9 cellular contexts compared by ENCODE assay signal in genomic region chr2:65071499-65072180, GRCh38. TPM values are rescaled to one million over a fixed set of nuclear protein-coding genes. Genes with fewer than 3 reads are reported as not detected.
DNase-seq lines count a peak whose midpoint lies in the region; ATAC-seq, FAIRE-seq and TF ChIP-seq lines count a peak whose summit lies in the region.
"Had no signal": no experiment of that assay in that cellular context is flagged by ENCODE, and none has a peak within 500 bp of the region (broad histone marks: within the 10 kb centered on the region; RNA-seq: fewer than 3 reads in every experiment).

No MANE protein-coding gene starts in this region.

- 61 to 64% methylated on average over 14 of the region's 14 CpGs for WGBS in pancreas, 2 donors

- H3K36me3 Mint-ChIP-seq in effector memory CD8-positive, alpha-beta T cell (ENCODE audit: insufficient read depth) = peaks cover 40% of the 10 kb centered on the region

- H3K27ac ChIP-seq in Panc1 (ENCODE audit: low read length) (no peak overlapping the region), pancreas (no peak overlapping the region)

- no peaks in the 10 kb centered on the region for H3K27me3 ChIP-seq in Panc1 (ENCODE audit: control insufficient read depth, insufficient read depth, low read length)
- no peaks in the 10 kb centered on the region for H3K27me3 ChIP-seq in pancreas

- in situ Hi-C loops in Panc1 (cut with HindIII; ENCODE audit: low pct_unique_long_range_greater_than_20kb, low sequenced_read_pairs) = no loop called here

- H3K36me3 ChIP-seq in Panc1 (ENCODE audit: control insufficient read depth, insufficient read depth, low read length) = peaks cover 4% of the 10 kb centered on the region; the same call in 1 of the 2 replicates
- H3K36me3 ChIP-seq in pancreas = peaks cover 0 to 17% (median 0%) of the 10 kb centered on the region in 3 donors

- H3K9me3 ChIP-seq in Panc1 (ENCODE audit: control insufficient read depth, insufficient read depth, low read depth, low read length) = no peaks in the 10 kb centered on the region
- H3K9me3 ChIP-seq in pancreas = no peaks in the 10 kb centered on the region

- 0 out of 2 replicates have a peak, but pooled peaks have one; percentile 19 for ATAC-seq in Panc1
- no peak for ATAC-seq in effector memory CD8-positive, alpha-beta T cell (replicated peaks)
- ATAC-seq in pancreas = peak; percentile 33 to 65 (median 53)

- DNase-seq in GM12864 (ENCODE audit: low read depth) (no peak), Panc1 (ENCODE audit: low read depth, low spot score) (no peak), pancreas (peak in 4 of 6 donors; percentile 43 to 83 (median 63)), nucleus accumbens (lab: John Stamatoyannopoulos, UW) (no peak), NAMALWA (ENCODE audit: low spot score) (no peak), AG08396 (ENCODE audit: low spot score) (no peak), cerebellum (ENCODE audit: low spot score) (no peak)
- DNase-seq in effector memory CD8-positive, alpha-beta T cell = no peak
- DNase-seq: stimulated activated CD4-positive, alpha-beta T cell treated with anti-CD3 and anti-CD28 coated beads, Interleukin-4, amount 100 ng/mL, for 24 hours had no signal

- CTCF ChIA-PET in Panc1 (lab: Charles Lee) = interaction anchor here (1.1 kb wide), 1 partner anchor 154 kb away, joined by 3 read pairs; no protein-coding TSS in a partner anchor

- POLR2A ChIA-PET in Panc1 (lab: Charles Lee) = no interaction called here

- H3K4me1 ChIP-seq in Panc1 (ENCODE audit: control insufficient read depth, insufficient read depth, low read length) (peaks cover 17% of the 10 kb centered on the region), pancreas (peaks cover 0 to 7% (median 7%) of the 10 kb centered on the region in 3 donors)

- peak overlapping the region; percentile 68 to 81 for H3K27ac Mint-ChIP-seq in effector memory CD8-positive, alpha-beta T cell

- intact Hi-C loops in Panc1 (cut with micrococcal nuclease; ENCODE audit: unreplicated experiment) = loop anchor here (5.0 kb wide), 1 partner anchor 116 kb away; no protein-coding TSS in a partner anchor
- intact Hi-C loops in pancreas (cut with DNase I) = loop anchor here in 1 of 3 donors (10.0 kb wide), 1 partner anchor 53 kb away; no protein-coding TSS in a partner anchor

- H3K4me1 Mint-ChIP-seq in effector memory CD8-positive, alpha-beta T cell (ENCODE audit: low read depth in 2 of 2) = peaks cover 20 to 24% of the 10 kb centered on the region in 2 donors

- no peak overlapping the region for H3K4me3 Mint-ChIP-seq in effector memory CD8-positive, alpha-beta T cell

- H3K4me3 ChIP-seq in GM12864 (ENCODE audit: low read depth, low read length) (no peak overlapping the region), Panc1 (ENCODE audit: low read depth in 2 of 2, low read length in 2 of 2) (no peak overlapping the region), pancreas (no peak overlapping the region)

- TF ChIP-seq CTCF in GM12864 (IDR thresholded peaks at IDR 0.05; ENCODE audit: low read depth, low read length, missing control alignments) (peak; percentile 35), Panc1 (IDR thresholded peaks at IDR 0.05) (peak; percentile 49; the same call in 1 of the 2 replicates), pancreas (IDR thresholded peaks at IDR 0.05) (peak in 2 of 4 donors; percentile 11 to 14)

- no peaks in the 10 kb centered on the region for H3K9me3 Mint-ChIP-seq in effector memory CD8-positive, alpha-beta T cell

- no TSS peak for BruUV-seq in Panc1 (replicated peaks; lab: Mats Ljungman, UMichigan)

- no peaks in the 10 kb centered on the region for H3K27me3 Mint-ChIP-seq in effector memory CD8-positive, alpha-beta T cell

- no peak for FAIRE-seq in pancreas (lab: Jason Lieb, UNC)

RNA-seq across cellular contexts. Expression of gene CEP68, which starts 15.4 kb away (rescaled TPM):
- total RNA-seq in Panc1 (2021; ENCODE audit: unreplicated experiment) (13.3 TPM), pancreas (10 to 100 TPM in 4 of 6 donors, 1 to 10 TPM in 2; 4.4 to 13.2 (median 10.7) TPM), cerebellum (40.0 TPM)
- 10.5 TPM for polyA plus RNA-seq in Panc1 (2012; ENCODE audit: insufficient read length)
- polyA plus RNA-seq in pancreas = 1 to 10 TPM; 4.8 to 7.0 TPM

RNA-seq across cellular contexts. Expression of gene RAB1A, which starts 58.3 kb away (rescaled TPM):
- total RNA-seq in Panc1 (2021; ENCODE audit: unreplicated experiment) (128 TPM), pancreas (10 to 100 TPM; 47.3 to 84.0 (median 69.4) TPM), cerebellum (75.6 TPM)
- polyA plus RNA-seq in Panc1 (2012; ENCODE audit: insufficient read length) = 124 TPM
- polyA plus RNA-seq in pancreas = 10 to 100 TPM; 43.1 to 70.4 TPM

Comparison
In these comparisons a context has a peak if more than half of its experiments do, and no peak if none do; other contexts are left out.
1. DNase-seq: peak in pancreas (4 of 6); none in GM12864 (single experiment), Panc1 (single experiment), effector memory CD8-positive, alpha-beta T cell (0 of 3), nucleus accumbens (0 of 56), NAMALWA (single experiment), AG08396 (single experiment) and cerebellum (single experiment).